In the genomic region with DNA sequence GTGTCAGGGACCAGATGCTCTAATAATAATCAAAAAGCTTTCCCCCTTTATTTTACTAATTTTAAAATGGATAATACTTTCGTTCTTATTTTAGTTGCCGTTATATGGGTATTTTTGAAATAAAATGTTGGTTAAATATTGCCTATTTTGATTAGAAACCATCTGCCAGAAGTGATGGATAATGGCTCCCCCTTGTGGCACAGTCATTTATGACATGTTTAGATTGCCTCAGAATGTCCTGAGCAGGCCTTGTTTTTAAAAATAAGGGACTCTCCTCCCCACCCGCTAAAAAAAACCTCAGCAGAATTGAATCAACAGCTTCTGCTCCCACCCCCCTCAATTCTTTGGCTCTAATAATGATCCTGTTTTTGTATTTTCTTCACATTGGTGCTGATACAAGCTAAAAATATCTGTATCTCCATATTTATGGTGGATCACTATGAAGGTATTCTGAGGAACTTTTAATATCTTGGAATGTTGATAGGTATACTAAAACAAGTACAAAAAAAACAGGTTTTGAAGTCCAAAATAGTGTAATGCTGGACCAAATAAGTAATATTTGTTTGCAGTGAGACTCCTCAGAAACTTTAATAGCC, we compare ENCODE assay signal across 8 cellular contexts. TPM values are rescaled to one million over a fixed set of nuclear protein-coding genes. Genes with fewer than 3 reads are reported as not detected.
DNase-seq lines count a peak whose midpoint lies in the region; ATAC-seq and TF ChIP-seq lines count a peak whose summit lies in the region.

No MANE protein-coding gene starts in this region.

- no peaks in the 10 kb centered on the region for H3K27me3 ChIP-seq in NT2/D1 (ENCODE audit: insufficient read depth, insufficient read length)
- H3K27me3 ChIP-seq in naive thymus-derived CD4-positive, alpha-beta T cell (ENCODE audit: control insufficient read depth in 2 of 2, insufficient read depth in 2 of 2, low read length in 2 of 2) = no peaks in the 10 kb centered on the region

- H3K9me3 ChIP-seq in NT2/D1 (ENCODE audit: insufficient read depth, low read length) = no peaks in the 10 kb centered on the region
- H3K9me3 ChIP-seq in naive thymus-derived CD4-positive, alpha-beta T cell (ENCODE audit: control insufficient read depth in 2 of 3, low read length in 3 of 3) = no peaks in the 10 kb centered on the region

- H3K36me3 Mint-ChIP-seq in naive thymus-derived CD4-positive, alpha-beta T cell = peaks cover 0 to 5% (median 0%) of the 10 kb centered on the region in 5 donors

- H3K4me3 Mint-ChIP-seq in naive thymus-derived CD4-positive, alpha-beta T cell = peak overlapping the region in 1 of 10 donors; percentile 29

- CTCF ChIA-PET in naive thymus-derived CD4-positive, alpha-beta T cell (lab: Charles Lee) = interaction anchor here (0.5 to 3.5 kb wide), 16 partner anchors 9 to 317 kb away, joined by 3 to 67 read pairs (median 5); a partner anchor contains a TSS

- H3K9ac ChIP-seq in NT2/D1 (ENCODE audit: insufficient read length, low read depth) = no peak overlapping the region

- H3K9me3 Mint-ChIP-seq in naive thymus-derived CD4-positive, alpha-beta T cell = no peaks in the 10 kb centered on the region

- DNase-seq in DMS153 treated with DMSO at 0.1 percent for 48 hours (lab: John Stamatoyannopoulos, UW; ENCODE audit: unreplicated experiment) = peak; percentile 25
- peak; percentile 51 for DNase-seq in NT2/D1 (ENCODE audit: low read depth, low spot score)
- DNase-seq in activated CD8-positive, alpha-beta memory T cell treated with anti-CD3 and anti-CD28 coated beads, Interleukin-2, amount 50 U/mL, for 48 hours = peak; percentile 73
- DNase-seq in erythroblast (lab: John Stamatoyannopoulos, UW) = peak; percentile 79 to 90
- DNase-seq in naive thymus-derived CD4-positive, alpha-beta T cell = peak in 8 of 9 donors; percentile 55 to 80 (median 70)
- DNase-seq in stimulated activated naive CD4-positive, alpha-beta T cell treated with Interleukin-2 at 50 U/mL for 16 hours (lab: John Stamatoyannopoulos, UW) = peak; percentile 56

- no peak for TF ChIP-seq POLR2A in erythroblast (IDR thresholded peaks at IDR 0.05; ENCODE audit: low read length)

- H3K36me3 ChIP-seq in NT2/D1 (ENCODE audit: insufficient read depth, insufficient read length, low read length) = no peaks in the 10 kb centered on the region
- H3K36me3 ChIP-seq in naive thymus-derived CD4-positive, alpha-beta T cell (ENCODE audit: control insufficient read depth in 2 of 3, insufficient read depth in 3 of 3, low read length in 3 of 3) = no peaks in the 10 kb centered on the region

- H3K4me1 Mint-ChIP-seq in naive thymus-derived CD4-positive, alpha-beta T cell = peaks cover 17 to 64% (median 53%) of the 10 kb centered on the region in 7 donors

- peak; percentile 55 for ATAC-seq in HG03439 (IDR thresholded peaks at IDR 0.05; ENCODE audit: unreplicated experiment)
- peak; percentile 93 for ATAC-seq in naive thymus-derived CD4-positive, alpha-beta T cell
- ATAC-seq in HG03442 (IDR thresholded peaks at IDR 0.05; ENCODE audit: unreplicated experiment) = no peak

- no peaks in the 10 kb centered on the region for H3K27me3 Mint-ChIP-seq in naive thymus-derived CD4-positive, alpha-beta T cell

- POLR2A ChIA-PET in naive thymus-derived CD4-positive, alpha-beta T cell (lab: Charles Lee) = interaction anchor here (0.6 to 0.9 kb wide), 3 partner anchors 18 to 304 kb away, joined by 3 to 4 read pairs (median 4); no protein-coding TSS in a partner anchor

- H3K27ac ChIP-seq in naive thymus-derived CD4-positive, alpha-beta T cell (ENCODE audit: low read depth, low read length) = no peak overlapping the region

- no peaks in the 10 kb centered on the region for H3K4me1 ChIP-seq in NT2/D1 (ENCODE audit: insufficient read depth, insufficient read length)
- H3K4me1 ChIP-seq in naive thymus-derived CD4-positive, alpha-beta T cell (ENCODE audit: control insufficient read depth in 2 of 2, insufficient read depth in 2 of 2, low read length in 2 of 2) = peaks cover 0 to 9% of the 10 kb centered on the region in 2 donors

- intact Hi-C loops in naive thymus-derived CD4-positive, alpha-beta T cell (cut with micrococcal nuclease) = loop anchor here (1.0 to 5.0 kb wide), 7 partner anchors 39 to 281 kb away; a partner anchor contains a TSS

- H3K4me3 ChIP-seq in NT2/D1 (ENCODE audit: insufficient read length, low read depth) = no peak overlapping the region
- no peak overlapping the region for H3K4me3 ChIP-seq in naive thymus-derived CD4-positive, alpha-beta T cell (ENCODE audit: low read length)

- peak overlapping the region in 7 of 9 donors; percentile 3 to 72 (median 32) for H3K27ac Mint-ChIP-seq in naive thymus-derived CD4-positive, alpha-beta T cell

RNA-seq across cellular contexts. Expression of a gene that starts 38.8 kb away (rescaled TPM):
- total RNA-seq in naive thymus-derived CD4-positive, alpha-beta T cell = 10 to 100 TPM in 3 of 5 experiments, 1 to 10 TPM in 2; 3.7 to 16.9 (median 12.0) TPM
- 10 to 100 TPM in 1 of 2 donors, 1 to 10 TPM in 1; 9.7 to 22.8 TPM for polyA plus RNA-seq in naive thymus-derived CD4-positive, alpha-beta T cell

RNA-seq across cellular contexts. Expression of a gene that starts 39.2 kb away (rescaled TPM):
- total RNA-seq in naive thymus-derived CD4-positive, alpha-beta T cell = 10 to 100 TPM; 17.6 to 42.1 (median 22.4) TPM
- polyA plus RNA-seq in naive thymus-derived CD4-positive, alpha-beta T cell = 1 to 10 TPM; 5.9 to 8.3 TPM

Comparison
In these comparisons a context has a peak if more than half of its experiments do, and no peak if none do; other contexts are left out.
1. DNase-seq: peak in every context shown above with its lines; median percentile 84 in erythroblast; 73 in activated CD8-positive, alpha-beta memory T cell treated with anti-CD3 and anti-CD28 coated beads, Interleukin-2, amount 50 U/mL, for 48 hours; 70 in naive thymus-derived CD4-positive, alpha-beta T cell; 56 in stimulated activated naive CD4-positive, alpha-beta T cell treated with Interleukin-2 at 50 U/mL for 16 hours; 51 in NT2/D1; 25 in DMS153 treated with DMSO at 0.1 percent for 48 hours.